ENCODE assay signal across 15 cellular contexts in the genomic region with DNA sequence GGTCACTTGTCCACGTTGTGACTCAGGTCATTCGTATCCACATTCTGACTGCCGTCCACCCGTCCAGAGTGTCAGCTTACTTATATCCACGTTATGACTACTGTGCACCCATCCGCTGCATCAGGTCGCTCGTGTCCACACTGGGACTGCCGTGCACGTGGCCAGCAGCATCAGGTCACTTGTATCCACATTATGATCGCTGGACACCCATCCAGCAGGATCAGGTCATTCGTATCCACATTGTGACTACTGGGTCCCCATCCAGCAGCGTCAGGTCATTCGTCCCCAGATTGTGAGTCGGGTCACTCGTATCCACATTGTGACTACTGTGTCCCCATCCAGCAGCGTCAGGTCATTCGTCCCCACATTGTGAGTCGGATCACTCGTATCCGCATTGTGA. TPM values are rescaled to one million over a fixed set of nuclear protein-coding genes. Genes with fewer than 3 reads are reported as not detected.
A peak's percentile ranks its signal among the peaks of the same experiment; 100 is the strongest.
DNase-seq lines count a peak whose midpoint lies in the region; ATAC-seq and TF ChIP-seq lines count a peak whose summit lies in the region.
"Had no signal": no experiment of that assay in that cellular context is flagged by ENCODE, and none has a peak within 500 bp of the region (broad histone marks: within the 10 kb centered on the region; RNA-seq: fewer than 3 reads in every experiment).

No MANE protein-coding gene starts in this region.

- no peak overlapping the region for H3K23ac ChIP-seq in neuronal stem cell (ENCODE audit: low read depth, low read length, poor library complexity)

- TF ChIP-seq CTCF in heart right ventricle (IDR thresholded peaks at IDR 0.05) (no peak), endothelial cell (IDR thresholded peaks at IDR 0.05; ENCODE audit: unreplicated experiment) (no peak)

- no peak overlapping the region for H3K9ac ChIP-seq in neuronal stem cell (ENCODE audit: low read depth, low read length, poor library complexity)
- H3K9ac ChIP-seq: BLaER1 had no signal

- DNase-seq in Right ventricle myocardium superior (peak; percentile 30), heart right ventricle (no peak), endothelial cell (ENCODE audit: low spot score) (no peak), neuronal stem cell (ENCODE audit: low spot score) (no peak), pons (ENCODE audit: low spot score) (no peak), T-cell (no peak)
- DNase-seq: CD4-positive, alpha-beta memory T cell; DMS153; DMS79; GDM1; H9 had no signal

- H3K27ac Mint-ChIP-seq in endothelial cell (ENCODE audit: unreplicated experiment) (peak overlapping the region; percentile 4), T-cell (no peak overlapping the region)
- H3K27ac Mint-ChIP-seq: CD14-positive monocyte, H9 had no signal

- H2BK12ac ChIP-seq in neuronal stem cell (ENCODE audit: low read length) = no peak overlapping the region

- no peak overlapping the region for H2AFZ ChIP-seq in neuronal stem cell (ENCODE audit: low read length)

- H3K4me1 ChIP-seq in heart right ventricle (peaks cover 0 to 21% (median 5%) of the 10 kb centered on the region in 9 donors), neuronal stem cell (ENCODE audit: control insufficient read depth in 2 of 2, insufficient read depth in 1 of 2, low read depth in 1 of 2, low read length in 2 of 2) (no peaks in the 10 kb centered on the region)
- H3K4me1 ChIP-seq: A549, BLaER1 had no signal

- H3K14ac ChIP-seq in neuronal stem cell (ENCODE audit: low read length) = no peak overlapping the region

- H3K4me3 Mint-ChIP-seq in endothelial cell (ENCODE audit: unreplicated experiment) (no peak overlapping the region), T-cell (no peak overlapping the region)
- H3K4me3 Mint-ChIP-seq: CD14-positive monocyte; CD4-positive, alpha-beta memory T cell; H9 had no signal

- no peak overlapping the region for H3K4me3 ChIP-seq in heart right ventricle
- no peak overlapping the region for H3K4me3 ChIP-seq in neuronal stem cell (ENCODE audit: low read length in 2 of 2)
- H3K4me3 ChIP-seq: A549, BLaER1 had no signal

- ATAC-seq in Right ventricle myocardium superior (ENCODE audit: poor library complexity) (no peak), heart right ventricle (no peak), GM18867 (IDR thresholded peaks at IDR 0.05; ENCODE audit: unreplicated experiment) (no peak), T-cell (replicated peaks in 1 of 4) (no peak)
- ATAC-seq: A549 had no signal

- no peak overlapping the region for H3K18ac ChIP-seq in neuronal stem cell (ENCODE audit: low read length)

- peaks cover 0 to 77% (median 7%) of the 10 kb centered on the region in 9 donors for H3K36me3 ChIP-seq in heart right ventricle
- peaks cover 40 to 78% of the 10 kb centered on the region in 2 donors for H3K36me3 ChIP-seq in neuronal stem cell (replicated peaks in 1 of 2; ENCODE audit: control insufficient read depth in 2 of 2, insufficient read depth in 2 of 2, low read length in 2 of 2)

- no peaks in the 10 kb centered on the region for H3K4me1 Mint-ChIP-seq in endothelial cell (ENCODE audit: unreplicated experiment)
- peaks cover 0 to 3% (median 2%) of the 10 kb centered on the region in 3 donors for H3K4me1 Mint-ChIP-seq in T-cell
- H3K4me1 Mint-ChIP-seq: CD14-positive monocyte, H9 had no signal

- no peak overlapping the region for H3K4me2 ChIP-seq in neuronal stem cell (ENCODE audit: insufficient read depth, low read length, poor library complexity, severe bottlenecking)
- H3K4me2 ChIP-seq: A549, BLaER1 had no signal

- intact Hi-C loops in Right ventricle myocardium superior (cut with DNase I) = no loop called here
- intact Hi-C loops in heart right ventricle (cut with DNase I) = loop anchor here in 5 of 10 donors (2.0 to 10.0 kb wide), 7 partner anchors 47 to 180 kb away; a partner anchor contains a TSS

- POLR2A ChIA-PET in T-cell (lab: Charles Lee) = no interaction called here

- H3K27me3 Mint-ChIP-seq in endothelial cell (ENCODE audit: unreplicated experiment) = peaks cover 4% of the 10 kb centered on the region
- H3K27me3 Mint-ChIP-seq in T-cell = no peaks in the 10 kb centered on the region
- H3K27me3 Mint-ChIP-seq: CD4-positive, alpha-beta memory T cell had no signal

- no peak overlapping the region for H4K8ac ChIP-seq in neuronal stem cell (ENCODE audit: low read depth, low read length)

- 95 to 96% methylated on average over 21 of the region's 21 CpGs for WGBS in heart right ventricle, 2 donors
- WGBS in neuronal stem cell (ENCODE audit: extremely low coverage in 2 of 2, insufficient read length in 2 of 2, insufficient replicate concordance in 1 of 2), 2 donors = no CpG with 5 or more reads among the region's 21 CpGs

- H3K79me1 ChIP-seq in neuronal stem cell (ENCODE audit: low read depth, low read length) = peaks cover 4% of the 10 kb centered on the region

- H2BK120ac ChIP-seq in neuronal stem cell (ENCODE audit: low read depth, low read length) = no peak overlapping the region

- no peak overlapping the region for H4K91ac ChIP-seq in neuronal stem cell (ENCODE audit: low read depth, low read length, poor library complexity)

- H3K27ac ChIP-seq in heart right ventricle = no peak overlapping the region
- H3K27ac ChIP-seq in neuronal stem cell (replicated peaks; ENCODE audit: low read length) = no peak overlapping the region
- H3K27ac ChIP-seq: A549, BLaER1 had no signal

- H3K9me3 ChIP-seq in heart right ventricle (no peaks in the 10 kb centered on the region), neuronal stem cell (replicated peaks in 1 of 2; ENCODE audit: control insufficient read depth in 2 of 2, insufficient read depth in 1 of 2, low read depth in 1 of 2, low read length in 2 of 2) (peaks cover 0 to 2% of the 10 kb centered on the region in 2 donors)
- H3K9me3 ChIP-seq: A549, BLaER1 had no signal

- no peaks in the 10 kb centered on the region for H3K27me3 ChIP-seq in heart right ventricle
- H3K27me3 ChIP-seq in neuronal stem cell (ENCODE audit: control insufficient read depth in 3 of 3, insufficient read depth in 3 of 3, low read depth in 1 of 3, low read length in 3 of 3) = no peaks in the 10 kb centered on the region
- H3K27me3 ChIP-seq: BLaER1 had no signal

- H3K9me3 Mint-ChIP-seq in endothelial cell (ENCODE audit: unreplicated experiment) (no peaks in the 10 kb centered on the region), T-cell (no peaks in the 10 kb centered on the region)
- H3K9me3 Mint-ChIP-seq: H9 had no signal

- no peak overlapping the region for H3K4ac ChIP-seq in neuronal stem cell (ENCODE audit: low read length)

- H2AK5ac ChIP-seq in neuronal stem cell (ENCODE audit: low read depth, low read length) = no peak overlapping the region

- H3K36me3 Mint-ChIP-seq in endothelial cell (ENCODE audit: low read depth, unreplicated experiment) = peaks cover 47% of the 10 kb centered on the region
- H3K36me3 Mint-ChIP-seq in T-cell = peaks cover 40% of the 10 kb centered on the region

- CTCF ChIA-PET in T-cell (lab: Charles Lee) = no interaction called here

- no peak overlapping the region for H2BK15ac ChIP-seq in neuronal stem cell (ENCODE audit: low read length)

- H2BK5ac ChIP-seq in neuronal stem cell (ENCODE audit: low read length) = peak overlapping the region; percentile 1

RNA-seq across cellular contexts. Expression of a gene that starts 47.3 kb away (rescaled TPM):
- total RNA-seq in Right ventricle myocardium superior = 177 TPM
- 100 to 1,000 TPM; 129 to 211 (median 183) TPM for total RNA-seq in heart right ventricle
- 100 to 1,000 TPM in 1 of 2 donors, 10 to 100 TPM in 1; 69.2 to 203 TPM for polyA plus RNA-seq in heart right ventricle
- 150 TPM for total RNA-seq in endothelial cell (ENCODE audit: unreplicated experiment)
- polyA plus RNA-seq in neuronal stem cell (2013, experiment 1 of 2) = 62.1 TPM
- polyA plus RNA-seq in neuronal stem cell (2013, experiment 2 of 2) = 60.5 TPM
- total RNA-seq in T-cell = 100 to 1,000 TPM in 3 of 5 donors, 10 to 100 TPM in 2; 90.8 to 299 (median 279) TPM

RNA-seq across cellular contexts. Expression of a gene that starts 57.9 kb away (rescaled TPM):
- total RNA-seq in Right ventricle myocardium superior (16.5 TPM), heart right ventricle (10 to 100 TPM; 14.5 to 24.5 (median 21.2) TPM), endothelial cell (ENCODE audit: unreplicated experiment) (21.7 TPM), T-cell (10 to 100 TPM; 20.7 to 35.4 (median 24.4) TPM)
- polyA plus RNA-seq in heart right ventricle = 10 to 100 TPM in 1 of 2 donors, 1 to 10 TPM in 1; 5.0 to 15.7 TPM
- polyA plus RNA-seq in neuronal stem cell (2013, experiment 1 of 2) = 14.0 TPM
- 12.9 TPM for polyA plus RNA-seq in neuronal stem cell (2013, experiment 2 of 2)

RNA-seq across cellular contexts. Expression of a gene that starts 58.5 kb away (rescaled TPM):
- total RNA-seq in Right ventricle myocardium superior (19.3 TPM), heart right ventricle (10 to 100 TPM; 18.0 to 30.0 (median 25.3) TPM), endothelial cell (ENCODE audit: unreplicated experiment) (30.7 TPM), T-cell (10 to 100 TPM; 12.8 to 21.4 (median 17.1) TPM)
- polyA plus RNA-seq in heart right ventricle = 10 to 100 TPM; 10.4 to 12.8 TPM
- polyA plus RNA-seq in neuronal stem cell (2013, experiment 1 of 2) = 26.4 TPM
- polyA plus RNA-seq in neuronal stem cell (2013, experiment 2 of 2) = 26.5 TPM
